8 cellular contexts compared by ENCODE assay signal in genomic region chr7:76606022-76606421, GRCh38. TPM values are rescaled to one million over a fixed set of nuclear protein-coding genes. Genes with fewer than 3 reads are reported as not detected.
DNase-seq lines count a peak whose midpoint lies in the region; ATAC-seq and TF ChIP-seq lines count a peak whose summit lies in the region.
"Not testable (repeated sequence)": the region's sequence is repeated elsewhere in the genome, so short reads cannot be mapped to it uniquely, and the experiment has no call there.

No MANE protein-coding gene starts in this region.

- H3K27ac ChIP-seq in Panc1 (ENCODE audit: low read length) = not testable (repeated sequence)
- H3K27ac ChIP-seq in suprapubic skin = peak overlapping the region; percentile 18

- H3K4me3 ChIP-seq in Panc1 (ENCODE audit: low read depth in 2 of 2, low read length in 2 of 2); suprapubic skin: not testable (repeated sequence)

- not testable (repeated sequence) for H3K27me3 Mint-ChIP-seq in activated T-cell treated with anti-CD3 and anti-CD28 coated beads, Interleukin-2, amount 50 U/mL, for 24 hours; natural killer cell treated with Interleukin-12 subunit alpha and Interleukin-12 subunit beta and Interleukin-15 and Interleukin-18, amount 100 ng/mL, for 72 hours

- not testable (repeated sequence) for H3K27me3 ChIP-seq in Panc1 (ENCODE audit: control insufficient read depth, insufficient read depth, low read length); suprapubic skin

- not testable (repeated sequence) for BruUV-seq in Panc1 (replicated peaks; lab: Mats Ljungman, UMichigan)

- not testable (repeated sequence) for TF ChIP-seq EP300 in suprapubic skin (IDR thresholded peaks at IDR 0.05)

- not testable (repeated sequence) for H3K36me3 ChIP-seq in Panc1 (ENCODE audit: control insufficient read depth, insufficient read depth, low read length); suprapubic skin

- 2% methylated on average over 5 of the region's 6 CpGs for WGBS in suprapubic skin

- H3K9me3 Mint-ChIP-seq in activated T-cell treated with anti-CD3 and anti-CD28 coated beads, Interleukin-2, amount 50 U/mL, for 24 hours; natural killer cell treated with Interleukin-12 subunit alpha and Interleukin-12 subunit beta and Interleukin-15 and Interleukin-18, amount 100 ng/mL, for 72 hours: not testable (repeated sequence)

- intact Hi-C loops in Panc1 (cut with micrococcal nuclease; ENCODE audit: unreplicated experiment) = not testable (repeated sequence)

- POLR2A ChIA-PET in Panc1 (lab: Charles Lee) = not testable (repeated sequence)

- not testable (repeated sequence) for H3K36me3 Mint-ChIP-seq in activated T-cell treated with anti-CD3 and anti-CD28 coated beads, Interleukin-2, amount 50 U/mL, for 24 hours (ENCODE audit: low read depth); natural killer cell treated with Interleukin-12 subunit alpha and Interleukin-12 subunit beta and Interleukin-15 and Interleukin-18, amount 100 ng/mL, for 72 hours

- not testable (repeated sequence) for H3K4me3 Mint-ChIP-seq in activated T-cell treated with anti-CD3 and anti-CD28 coated beads, Interleukin-2, amount 50 U/mL, for 24 hours
- peak overlapping the region; percentile 45 for H3K4me3 Mint-ChIP-seq in natural killer cell treated with Interleukin-12 subunit alpha and Interleukin-12 subunit beta and Interleukin-15 and Interleukin-18, amount 100 ng/mL, for 72 hours

- CTCF ChIA-PET in Panc1 (lab: Charles Lee) = not testable (repeated sequence)

- DNase-seq in G401 (ENCODE audit: low spot score) = peak; percentile 34
- DNase-seq in Panc1 (ENCODE audit: low read depth, low spot score) = peak; percentile 53
- DNase-seq in activated T-cell treated with anti-CD3 and anti-CD28 coated beads, Interleukin-2, amount 50 U/mL, for 24 hours = peak; percentile 60
- DNase-seq in fibroblast of gingiva (ENCODE audit: low read depth) = peak; percentile 90
- DNase-seq in natural killer cell treated with Interleukin-12 subunit alpha and Interleukin-12 subunit beta and Interleukin-15 and Interleukin-18, amount 100 ng/mL, for 72 hours (ENCODE audit: low spot score) = peak; percentile 68
- peak; percentile 86 to 89 for DNase-seq in suprapubic skin (ENCODE audit: low spot score in 2 of 2)

- peak; percentile 97 for ATAC-seq in GM21786 (IDR thresholded peaks at IDR 0.05; ENCODE audit: unreplicated experiment)
- ATAC-seq in HG03575 (IDR thresholded peaks at IDR 0.05; ENCODE audit: extremely low read depth, insufficient number of reproducible peaks, low FRiP score, unreplicated experiment) = peak; percentile 87
- peak; percentile 93 for ATAC-seq in Panc1
- ATAC-seq in natural killer cell treated with Interleukin-12 subunit alpha and Interleukin-12 subunit beta and Interleukin-15 and Interleukin-18, amount 100 ng/mL, for 72 hours = peak; percentile 91 to 98

- H3K4me1 Mint-ChIP-seq in activated T-cell treated with anti-CD3 and anti-CD28 coated beads, Interleukin-2, amount 50 U/mL, for 24 hours (ENCODE audit: low read depth) = peaks cover 14% of the 10 kb centered on the region
- not testable (repeated sequence) for H3K4me1 Mint-ChIP-seq in natural killer cell treated with Interleukin-12 subunit alpha and Interleukin-12 subunit beta and Interleukin-15 and Interleukin-18, amount 100 ng/mL, for 72 hours (ENCODE audit: low read depth in 2 of 2)

- TF ChIP-seq POLR2A in suprapubic skin (IDR thresholded peaks at IDR 0.05) = not testable (repeated sequence)

- in situ Hi-C loops in G401 (cut with HindIII; ENCODE audit: low sequenced_read_pairs); Panc1 (cut with HindIII; ENCODE audit: low pct_unique_long_range_greater_than_20kb, low sequenced_read_pairs): not testable (repeated sequence)

- peak overlapping the region; percentile 83 for H3K27ac Mint-ChIP-seq in activated T-cell treated with anti-CD3 and anti-CD28 coated beads, Interleukin-2, amount 50 U/mL, for 24 hours
- H3K27ac Mint-ChIP-seq in natural killer cell treated with Interleukin-12 subunit alpha and Interleukin-12 subunit beta and Interleukin-15 and Interleukin-18, amount 100 ng/mL, for 72 hours = not testable (repeated sequence)

- not testable (repeated sequence) for H3K4me1 ChIP-seq in Panc1 (ENCODE audit: control insufficient read depth, insufficient read depth, low read length)
- H3K4me1 ChIP-seq in suprapubic skin = peaks cover 22% of the 10 kb centered on the region

- not testable (repeated sequence) for TF ChIP-seq CTCF in Panc1 (IDR thresholded peaks at IDR 0.05); suprapubic skin (IDR thresholded peaks at IDR 0.05)

- not testable (repeated sequence) for H3K9me3 ChIP-seq in Panc1 (ENCODE audit: control insufficient read depth, insufficient read depth, low read depth, low read length); suprapubic skin

RNA-seq across cellular contexts. Expression of gene POMZP3, which starts 21.1 kb away (rescaled TPM):
- total RNA-seq in G401 (2014; rRNA removed; shearing (Covaris generic)) = not detected in 2 replicates
- 21.8 TPM for total RNA-seq in Panc1 (2021; ENCODE audit: unreplicated experiment)
- polyA plus RNA-seq in Panc1 (2012; ENCODE audit: insufficient read length) = 26.1 TPM
- 10 to 100 TPM; 12.9 to 14.9 TPM for total RNA-seq in natural killer cell treated with Interleukin-12 subunit alpha and Interleukin-12 subunit beta and Interleukin-15 and Interleukin-18, amount 100 ng/mL, for 72 hours
- total RNA-seq in suprapubic skin = 10 to 100 TPM in 1 of 4 donors, 1 to 10 TPM in 3; 3.2 to 10.8 (median 6.5) TPM

Comparison
In these comparisons a context has a peak if more than half of its experiments do, and no peak if none do; other contexts are left out.
1. DNase-seq: peak in every context shown above with its lines; median percentile 90 in fibroblast of gingiva; 88 in suprapubic skin; 68 in natural killer cell treated with Interleukin-12 subunit alpha and Interleukin-12 subunit beta and Interleukin-15 and Interleukin-18, amount 100 ng/mL, for 72 hours; 60 in activated T-cell treated with anti-CD3 and anti-CD28 coated beads, Interleukin-2, amount 50 U/mL, for 24 hours; 53 in Panc1; 34 in G401.